ENCODE assay signal across 13 cellular contexts in genomic region chr18:29251681-29252080, GRCh38.
"Had no signal": no experiment of that assay in that cellular context is flagged by ENCODE, and none has a peak within 500 bp of the region (broad histone marks: within the 10 kb centered on the region; RNA-seq: fewer than 3 reads in every experiment).

No MANE protein-coding gene starts in this region.

- H3K27ac ChIP-seq: coronary artery, heart right ventricle, right atrium auricular region, sigmoid colon had no signal

- H3K4me3 ChIP-seq: coronary artery, heart right ventricle, right atrium auricular region, sigmoid colon had no signal

- ATAC-seq: heart right ventricle, left lobe of liver had no signal

- H3K9me3 ChIP-seq: heart right ventricle, right atrium auricular region, sigmoid colon had no signal

- H3K4me1 ChIP-seq: heart right ventricle, right atrium auricular region, sigmoid colon had no signal

- H3K27me3 ChIP-seq: heart right ventricle, right atrium auricular region, sigmoid colon had no signal

- H3K36me3 ChIP-seq: heart right ventricle, right atrium auricular region, sigmoid colon had no signal

- DNase-seq: effector CD4-positive, alpha-beta T cell; foreskin melanocyte; heart right ventricle; hypothalamus; islet precursor cell; posterior cingulate gyrus; sigmoid colon; small intestine; stimulated activated CD4-positive, alpha-beta T cell treated with anti-CD3 and anti-CD28 coated beads, Interleukin-2, amount 100 ng/mL, for 48 hours; stimulated activated naive CD4-positive, alpha-beta T cell treated with Interleukin-2 at 50 U/mL for 16 hours had no signal
